16 cellular contexts compared by ENCODE assay signal in genomic region chr11:94077568-94078293, GRCh38. TPM values are rescaled to one million over a fixed set of nuclear protein-coding genes. Genes with fewer than 3 reads are reported as not detected.
A peak's percentile ranks its signal among the peaks of the same experiment; 100 is the strongest.
DNase-seq lines count a peak whose midpoint lies in the region; TF ChIP-seq lines count a peak whose summit lies in the region.
"Had no signal": no experiment of that assay in that cellular context is flagged by ENCODE, and none has a peak within 500 bp of the region (broad histone marks: within the 10 kb centered on the region; RNA-seq: fewer than 3 reads in every experiment).

No MANE protein-coding gene starts in this region.

- H3K18ac ChIP-seq in mesendoderm (ENCODE audit: low read length), result no peak overlapping the region

- no peak for TF ChIP-seq POLR2A in erythroblast (IDR thresholded peaks at IDR 0.05; ENCODE audit: low read length)

- H3K36me3 ChIP-seq in BLaER1, result no peaks in the 10 kb centered on the region
- no peaks in the 10 kb centered on the region for H3K36me3 ChIP-seq in mesendoderm (ENCODE audit: control insufficient read depth, insufficient read depth, low read length)

- no peak overlapping the region for H2AK5ac ChIP-seq in mesendoderm (ENCODE audit: low read length)

- no peaks in the 10 kb centered on the region for H3K79me1 ChIP-seq in mesendoderm (ENCODE audit: low read length)

- H3K4me2 ChIP-seq in BLaER1 (peak overlapping the region; percentile 30), mesendoderm (ENCODE audit: low read length) (no peak overlapping the region)

- no peak overlapping the region for H3K4ac ChIP-seq in mesendoderm (ENCODE audit: low read depth, low read length)

- WGBS in mesendoderm (ENCODE audit: extremely low coverage, insufficient coverage, low lambda C conversion rate), result no CpG with 5 or more reads among the region's 2 CpGs

- H3K9me3 ChIP-seq in BLaER1, result no peaks in the 10 kb centered on the region

- no peaks in the 10 kb centered on the region for H3K79me2 ChIP-seq in mesendoderm (ENCODE audit: control insufficient read depth, insufficient read depth, low read length)

- H3K9ac ChIP-seq in BLaER1, result no peak overlapping the region
- H3K9ac ChIP-seq in mesendoderm (ENCODE audit: low read length), result no peak overlapping the region
- H3K9ac ChIP-seq: GM23248 had no signal

- H3K27ac ChIP-seq in BLaER1, result no peak overlapping the region
- H3K27ac ChIP-seq in mesendoderm (ENCODE audit: low read depth, low read length), result no peak overlapping the region
- H3K27ac ChIP-seq in substantia nigra (ENCODE audit: low read depth, low read length, poor library complexity, severe bottlenecking), result no peak overlapping the region
- H3K27ac ChIP-seq: GM23248, RWPE1 had no signal

- H2BK120ac ChIP-seq in mesendoderm (ENCODE audit: low read depth, low read length), result no peak overlapping the region

- H4K20me1 ChIP-seq in BLaER1, result no peaks in the 10 kb centered on the region

- H2BK15ac ChIP-seq in mesendoderm (replicated peaks; ENCODE audit: low read depth), result no peak overlapping the region

- H3K27me3 ChIP-seq in BLaER1, result no peaks in the 10 kb centered on the region
- H3K27me3 ChIP-seq in mesendoderm (ENCODE audit: insufficient read depth, low read length, poor library complexity), result no peaks in the 10 kb centered on the region

- no peak overlapping the region for H3K56ac ChIP-seq in mesendoderm (ENCODE audit: low read length)

- H3K4me3 ChIP-seq in BLaER1 (no peak overlapping the region), mesendoderm (ENCODE audit: low read length) (no peak overlapping the region)
- H3K4me3 ChIP-seq: GM23248 had no signal

- no peak overlapping the region for H4K5ac ChIP-seq in mesendoderm (ENCODE audit: low read length)

- H2BK5ac ChIP-seq in mesendoderm (ENCODE audit: low read length), result no peak overlapping the region

- no peak overlapping the region for H3K23ac ChIP-seq in mesendoderm (ENCODE audit: low read length)

- H4K8ac ChIP-seq in mesendoderm (ENCODE audit: low read depth, low read length), result no peak overlapping the region

- peak; percentile 69 for DNase-seq in OCI-M1 (lab: John Stamatoyannopoulos, UW)
- DNase-seq in erythroblast (lab: John Stamatoyannopoulos, UW), result peak; percentile 48 to 81
- peak; percentile 48 for DNase-seq in mesendoderm
- DNase-seq in activated CD8-positive, alpha-beta memory T cell treated with anti-CD3 and anti-CD28 coated beads, Interleukin-2, amount 50 U/mL, for 4 hours, result no peak
- DNase-seq in substantia nigra (lab: John Stamatoyannopoulos, UW), result no peak
- DNase-seq in iPS-NIHi11 (ENCODE audit: low spot score), result no peak
- DNase-seq in central memory CD4-positive, alpha-beta T cell, result no peak
- DNase-seq: DMS79 treated with DMSO at 0.1 percent for 48 hours; GM23248; IMR-90; NCI-H2081; NCI-H345; NCI-H526 treated with DMSO at 0.1 percent for 48 hours; NK-92 treated with Interleukin-12 subunit alpha and Interleukin-12 subunit beta, amount 100 ng/mL, for 24 hours had no signal

- H3K4me1 ChIP-seq in BLaER1 (peaks cover 6% of the 10 kb centered on the region), mesendoderm (ENCODE audit: control insufficient read depth, low read depth, low read length) (no peaks in the 10 kb centered on the region)

RNA-seq across cellular contexts. Expression of gene PANX1, which starts 50.9 kb away (rescaled TPM):
- 20.9 TPM for polyA plus RNA-seq in mesendoderm (2013, experiment 1 of 2)
- polyA plus RNA-seq in mesendoderm (2013, experiment 2 of 2), result 20.6 TPM

RNA-seq across cellular contexts. Expression of gene HEPHL1, which starts 56.6 kb away (rescaled TPM):
- polyA plus RNA-seq in mesendoderm (2013, experiment 1 of 2), result 0.03 TPM
- polyA plus RNA-seq in mesendoderm (2013, experiment 2 of 2), result 0.03 TPM
- polyA plus RNA-seq: GM23248 had no signal

Comparison
In these comparisons a context has a peak if more than half of its experiments do, and no peak if none do; other contexts are left out.
1. DNase-seq: peak in OCI-M1 (single experiment), erythroblast (2 of 2) and mesendoderm (single experiment); none in activated CD8-positive, alpha-beta memory T cell treated with anti-CD3 and anti-CD28 coated beads, Interleukin-2, amount 50 U/mL, for 4 hours (single experiment), substantia nigra (0 of 49), iPS-NIHi11 (single experiment) and central memory CD4-positive, alpha-beta T cell (single experiment).